ENCODE assay signal across 7 cellular contexts in the genomic region with DNA sequence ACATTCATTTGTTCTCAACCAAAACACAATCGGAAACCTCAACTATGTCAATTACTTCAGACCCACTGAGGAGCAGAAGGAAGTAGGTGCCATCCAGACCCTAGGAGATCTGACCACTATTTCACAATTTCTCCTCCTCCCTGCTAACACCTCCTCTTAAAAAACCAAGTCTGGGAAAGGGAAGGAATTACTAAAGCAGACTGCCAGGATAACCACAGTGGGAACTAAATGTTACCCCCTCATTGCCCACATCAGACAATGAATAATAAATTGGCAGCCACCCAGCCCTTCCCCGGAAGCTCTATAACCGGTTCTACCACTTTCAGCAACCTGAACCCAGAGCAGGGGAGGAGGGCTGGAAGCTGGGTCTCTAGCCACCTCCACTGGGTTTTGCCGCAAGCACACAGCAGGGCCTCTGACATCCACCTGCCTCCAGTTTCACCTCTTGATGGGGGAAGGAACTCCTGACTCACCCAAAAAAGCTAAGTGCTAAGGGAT. TPM values are rescaled to one million over a fixed set of nuclear protein-coding genes. Genes with fewer than 3 reads are reported as not detected.
DNase-seq lines count a peak whose midpoint lies in the region; ATAC-seq, FAIRE-seq and TF ChIP-seq lines count a peak whose summit lies in the region.

No MANE protein-coding gene starts in this region.

- DNase-seq in IMR-90 = peak; percentile 62
- DNase-seq in RCC 7860 (ENCODE audit: low spot score) = peak; percentile 80
- DNase-seq in activated naive CD4-positive, alpha-beta T cell treated with anti-CD3 and anti-CD28 coated beads, Interleukin-2, amount 50 U/mL, for 72 hours (ENCODE audit: low spot score in 2 of 2) = peak; percentile 58 to 76
- peak in 1 of 2 donors; percentile 57 for DNase-seq in left lung
- DNase-seq in stimulated activated naive CD4-positive, alpha-beta T cell (lab: John Stamatoyannopoulos, UW) = peak in 4 of 6 experiments; percentile 12 to 35 (median 24)

- TF ChIP-seq RAD21 in IMR-90 (IDR thresholded peaks at IDR 0.05; ENCODE audit: low read length) = no peak

- in situ Hi-C loops in IMR-90 (cut with MboI; ENCODE audit: low sequenced_read_pairs) = no loop called here

- H3K36me3 ChIP-seq in IMR-90 (ENCODE audit: control insufficient read depth, insufficient read depth, low read length) = peaks cover 2% of the 10 kb centered on the region; the same call in 1 of the 2 replicates
- H3K36me3 ChIP-seq in left lung = peaks cover 0 to 10% of the 10 kb centered on the region in 2 donors

- H3K4me1 ChIP-seq in IMR-90 (ENCODE audit: control insufficient read depth, insufficient read depth, low read length) (peaks cover 10% of the 10 kb centered on the region), left lung (peaks cover 8 to 32% of the 10 kb centered on the region in 2 donors)

- no peak for TF ChIP-seq CTCF in IMR-90 (conservative IDR thresholded peaks at IDR 0.05; ENCODE audit: low read depth, low read length)
- TF ChIP-seq CTCF in left lung (IDR thresholded peaks at IDR 0.05) = no peak

- H4K8ac ChIP-seq in IMR-90 (ENCODE audit: low read depth in 2 of 2, low read length in 2 of 2) = no peak overlapping the region

- peak overlapping the region; percentile 60 to 68 for H3K27ac Mint-ChIP-seq in activated naive CD4-positive, alpha-beta T cell treated with anti-CD3 and anti-CD28 coated beads, Interleukin-2, amount 50 U/mL, for 72 hours

- H3K9ac ChIP-seq in IMR-90 (ENCODE audit: low read depth, low read length) = no peak overlapping the region

- no peak overlapping the region for H3K56ac ChIP-seq in IMR-90 (ENCODE audit: extremely low read depth, insufficient read depth, low read length)

- ATAC-seq in IMR-90 (ENCODE audit: low read depth) (0 out of 2 replicates have a peak, but pooled peaks have one; percentile 15), left lung (peak; percentile 71), GM18870 (IDR thresholded peaks at IDR 0.05; ENCODE audit: unreplicated experiment) (no peak), HG02973 (IDR thresholded peaks at IDR 0.05; ENCODE audit: unreplicated experiment) (no peak)
- ATAC-seq in activated naive CD4-positive, alpha-beta T cell treated with anti-CD3 and anti-CD28 coated beads, Interleukin-2, amount 50 U/mL, for 72 hours = peak; percentile 87 to 89

- no peak overlapping the region for H4K91ac ChIP-seq in IMR-90 (ENCODE audit: insufficient read depth, low read depth, low read length)

- H4K20me1 ChIP-seq in IMR-90 (ENCODE audit: insufficient read depth, low read length) = peaks cover 46% of the 10 kb centered on the region

- H2BK15ac ChIP-seq in IMR-90 (ENCODE audit: low read depth, low read length) = no peak overlapping the region

- H3K9me3 Mint-ChIP-seq in activated naive CD4-positive, alpha-beta T cell treated with anti-CD3 and anti-CD28 coated beads, Interleukin-2, amount 50 U/mL, for 72 hours = no peaks in the 10 kb centered on the region

- peak overlapping the region; percentile 4; the same call in 1 of the 2 replicates for H3K4me2 ChIP-seq in IMR-90 (ENCODE audit: low read depth, low read length)

- FAIRE-seq in RCC 7860 (lab: Jason Lieb, UNC) = peak; percentile 82

- intact Hi-C loops in IMR-90 (cut with micrococcal nuclease) = no loop called here
- intact Hi-C loops in left lung (cut with DNase I) = no loop called here

- H2BK5ac ChIP-seq in IMR-90 (ENCODE audit: low read depth, low read length, poor library complexity, severe bottlenecking) = no peak overlapping the region

- H3K9me3 ChIP-seq in IMR-90 (ENCODE audit: control insufficient read depth, insufficient read depth, low read length) (no peaks in the 10 kb centered on the region), left lung (no peaks in the 10 kb centered on the region)

- H2BK120ac ChIP-seq in IMR-90 (ENCODE audit: low read depth, low read length) = no peak overlapping the region

- H3K4ac ChIP-seq in IMR-90 (ENCODE audit: low read depth, low read length) = no peak overlapping the region

- TF ChIP-seq POLR2A in IMR-90 (IDR thresholded peaks at IDR 0.05; ENCODE audit: low read depth, low read length) = no peak

- no peak overlapping the region for H2AFZ ChIP-seq in IMR-90 (replicated peaks; ENCODE audit: low read length, poor library complexity)

- no peak overlapping the region for H2AK9ac ChIP-seq in IMR-90 (replicated peaks; ENCODE audit: low read depth, low read length, poor library complexity)

- no CpG with 5 or more reads among the region's 4 CpGs for WGBS in IMR-90 (ENCODE audit: extremely low coverage in 2 of 2, insufficient read length in 1 of 2), 2 experiments

- peaks cover 5% of the 10 kb centered on the region; the same call in 1 of the 2 replicates for H3K9me1 ChIP-seq in IMR-90 (ENCODE audit: insufficient read depth, low read length)

- no TSS peak for BruUV-seq in IMR-90 (replicated peaks; lab: Mats Ljungman, UMichigan)

- peaks cover 46 to 68% of the 10 kb centered on the region in 2 experiments for H3K79me1 ChIP-seq in IMR-90 (ENCODE audit: low read depth in 1 of 2, low read length in 2 of 2)

- POLR2A ChIA-PET in IMR-90 (lab: Charles Lee; ENCODE audit: unreplicated experiment) = no interaction called here

- H2BK20ac ChIP-seq in IMR-90 (ENCODE audit: low read depth, low read length) = no peak overlapping the region

- H2AK5ac ChIP-seq in IMR-90 (ENCODE audit: low read depth, low read length) = no peak overlapping the region

- no peak overlapping the region for H3K23ac ChIP-seq in IMR-90 (ENCODE audit: low read depth, low read length)

- dilution Hi-C loops in IMR-90 (cut with HindIII; ENCODE audit: low sequenced_read_pairs, unreplicated experiment) = no loop called here

- H3K36me3 Mint-ChIP-seq in activated naive CD4-positive, alpha-beta T cell treated with anti-CD3 and anti-CD28 coated beads, Interleukin-2, amount 50 U/mL, for 72 hours = no peaks in the 10 kb centered on the region

- H3K14ac ChIP-seq in IMR-90 (replicated peaks; ENCODE audit: low read depth, low read length) = no peak overlapping the region; the same call in 1 of the 2 replicates

- H3K27ac ChIP-seq in IMR-90 (ENCODE audit: insufficient read depth, low read length) = no peak overlapping the region
- peak overlapping the region; percentile 66 to 67 for H3K27ac ChIP-seq in left lung

- no peak overlapping the region for H4K5ac ChIP-seq in IMR-90 (ENCODE audit: low read depth, low read length)

- H3K4me3 ChIP-seq in IMR-90 (ENCODE audit: insufficient read depth, low read depth, low read length) = no peak overlapping the region
- H3K4me3 ChIP-seq in left lung = no peak overlapping the region

- no peak overlapping the region for H3K18ac ChIP-seq in IMR-90 (ENCODE audit: low read depth, low read length)

- H3K27me3 ChIP-seq in IMR-90 (ENCODE audit: control insufficient read depth, insufficient read depth, low read length) (no peaks in the 10 kb centered on the region), left lung (no peaks in the 10 kb centered on the region)

- CTCF ChIA-PET in IMR-90 (lab: Yijun Ruan, JAX) = no interaction called here

TF ChIP-seq in IMR-90, 13 proteins besides CTCF, POLR2A, EP300 and RAD21:
- TF ChIP-seq CEBPB (IDR thresholded peaks at IDR 0.05; ENCODE audit: low read depth, low read length) (peak; percentile 88), MXI1 (IDR thresholded peaks at IDR 0.05; ENCODE audit: borderline replicate concordance, low read depth, low read length) (no peak), SMC3 (IDR thresholded peaks at IDR 0.05; ENCODE audit: low read depth, low read length) (no peak), NFE2L2 (IDR thresholded peaks at IDR 0.05; ENCODE audit: low read depth, low read length) (no peak), MAFK (IDR thresholded peaks at IDR 0.05; ENCODE audit: low read depth, low read length) (no peak)

RNA-seq across cellular contexts. Expression of a gene that starts 17.6 kb away (rescaled TPM):
- under 0.01 TPM in 1 of 2 replicates, not detected in the other for total RNA-seq in IMR-90 (2012; rRNA removed)
- not detected in 2 replicates for polyA plus RNA-seq in IMR-90 (2012; rRNA removed)
- polyA plus RNA-seq in IMR-90 (2012; cell fraction: cytosol; rRNA removed) = 0.02 and 0.16 TPM in 2 replicates
- polyA plus RNA-seq in IMR-90 (2012; cell fraction: nucleus; rRNA removed; ENCODE audit: low replicate concordance) = 0.06 and 0.07 TPM in 2 replicates
- 1 to 10 TPM in 1 of 2 donors, under 1 TPM in 1; 0.52 to 2.0 TPM for total RNA-seq in activated naive CD4-positive, alpha-beta T cell treated with anti-CD3 and anti-CD28 coated beads, Interleukin-2, amount 50 U/mL, for 72 hours
- under 1 TPM; 0.32 to 0.71 TPM for total RNA-seq in left lung

RNA-seq across cellular contexts. Expression of a gene that starts 19.5 kb away (rescaled TPM):
- total RNA-seq in IMR-90 (2012; rRNA removed) (22.6 and 22.8 TPM in 2 replicates), left lung (10 to 100 TPM; 23.6 to 26.2 TPM)
- 27.3 and 29.6 TPM in 2 replicates for polyA plus RNA-seq in IMR-90 (2012; rRNA removed)
- 22.7 and 25.2 TPM in 2 replicates for polyA plus RNA-seq in IMR-90 (2012; cell fraction: cytosol; rRNA removed)
- polyA plus RNA-seq in IMR-90 (2012; cell fraction: nucleus; rRNA removed; ENCODE audit: low replicate concordance) = 113 and 127 TPM in 2 replicates
- total RNA-seq in activated naive CD4-positive, alpha-beta T cell treated with anti-CD3 and anti-CD28 coated beads, Interleukin-2, amount 50 U/mL, for 72 hours = 10 to 100 TPM; 24.6 to 26.6 TPM

RNA-seq across cellular contexts. Expression of a gene that starts 19.9 kb away (rescaled TPM):
- total RNA-seq in IMR-90 (2012; rRNA removed) (58.3 and 107 TPM in 2 replicates), left lung (10 to 100 TPM; 24.3 to 32.6 TPM)
- 58.6 and 77.1 TPM in 2 replicates for polyA plus RNA-seq in IMR-90 (2012; rRNA removed)
- 36.7 and 109 TPM in 2 replicates for polyA plus RNA-seq in IMR-90 (2012; cell fraction: cytosol; rRNA removed)
- polyA plus RNA-seq in IMR-90 (2012; cell fraction: nucleus; rRNA removed; ENCODE audit: low replicate concordance) = 46.7 and 66.8 TPM in 2 replicates
- 10 to 100 TPM; 20.2 to 36.1 TPM for total RNA-seq in activated naive CD4-positive, alpha-beta T cell treated with anti-CD3 and anti-CD28 coated beads, Interleukin-2, amount 50 U/mL, for 72 hours

RNA-seq across cellular contexts. Expression of a gene that starts 23.5 kb away (rescaled TPM):
- total RNA-seq in IMR-90 (2012; rRNA removed) (1.4 and 2.3 TPM in 2 replicates), left lung (10 to 100 TPM; 42.1 to 61.5 TPM)
- 6.5 and 6.8 TPM in 2 replicates for polyA plus RNA-seq in IMR-90 (2012; rRNA removed)
- 2.2 and 11.4 TPM in 2 replicates for polyA plus RNA-seq in IMR-90 (2012; cell fraction: cytosol; rRNA removed)
- 1.5 and 2.5 TPM in 2 replicates for polyA plus RNA-seq in IMR-90 (2012; cell fraction: nucleus; rRNA removed; ENCODE audit: low replicate concordance)
- total RNA-seq in activated naive CD4-positive, alpha-beta T cell treated with anti-CD3 and anti-CD28 coated beads, Interleukin-2, amount 50 U/mL, for 72 hours = 10 to 100 TPM; 15.9 to 72.6 TPM

RNA-seq across cellular contexts. Expression of a gene that starts 32.3 kb away (rescaled TPM):
- total RNA-seq in IMR-90 (2012; rRNA removed) (14.7 and 17.5 TPM in 2 replicates), left lung (10 to 100 TPM; 60.4 to 83.1 TPM)
- polyA plus RNA-seq in IMR-90 (2012; rRNA removed) = 23.4 and 25.7 TPM in 2 replicates
- polyA plus RNA-seq in IMR-90 (2012; cell fraction: cytosol; rRNA removed) = 21.7 and 28.1 TPM in 2 replicates
- polyA plus RNA-seq in IMR-90 (2012; cell fraction: nucleus; rRNA removed; ENCODE audit: low replicate concordance) = 21.9 and 23.6 TPM in 2 replicates
- total RNA-seq in activated naive CD4-positive, alpha-beta T cell treated with anti-CD3 and anti-CD28 coated beads, Interleukin-2, amount 50 U/mL, for 72 hours = 10 to 100 TPM; 18.5 to 23.1 TPM

Comparison
In these comparisons a context has a peak if more than half of its experiments do, and no peak if none do; other contexts are left out.
1. ATAC-seq: peak in IMR-90 (single experiment), activated naive CD4-positive, alpha-beta T cell treated with anti-CD3 and anti-CD28 coated beads, Interleukin-2, amount 50 U/mL, for 72 hours (2 of 2) and left lung (single experiment); none in GM18870 (single experiment) and HG02973 (single experiment).